7 cellular contexts compared by ENCODE assay signal in the genomic region with DNA sequence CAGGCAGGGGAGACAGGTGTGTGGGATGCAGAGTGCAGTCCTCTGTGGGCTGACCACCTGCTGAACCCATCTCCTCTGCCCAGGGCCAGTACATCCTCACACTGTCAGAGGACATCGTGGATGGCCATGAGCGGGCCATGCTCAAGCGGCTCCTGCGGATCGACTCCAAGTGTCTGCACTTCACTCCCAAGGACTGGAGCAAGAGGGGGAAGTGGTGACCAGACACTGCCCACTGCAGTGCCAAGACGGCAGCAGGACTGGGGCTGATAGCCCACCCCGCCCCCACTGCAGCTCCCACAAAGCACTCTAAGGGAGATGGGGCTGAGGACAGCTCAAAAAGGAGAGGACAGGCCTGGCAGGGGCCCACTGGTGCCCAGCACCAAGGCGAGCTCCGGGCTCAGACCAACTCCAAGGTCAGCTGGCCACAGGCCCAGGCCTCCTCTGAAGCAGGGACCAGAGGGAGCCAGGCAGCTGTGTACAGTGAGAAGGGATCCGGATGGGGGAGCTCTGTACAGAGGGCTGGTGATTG. TPM values are rescaled to one million over a fixed set of nuclear protein-coding genes. Genes with fewer than 3 reads are reported as not detected.
DNase-seq lines count a peak whose midpoint lies in the region; ATAC-seq and TF ChIP-seq lines count a peak whose summit lies in the region.

No MANE protein-coding gene starts in this region.

- H3K9me3 ChIP-seq in T-helper 17 cell (ENCODE audit: control insufficient read depth, low read length, poor library complexity, severe bottlenecking) (no peaks in the 10 kb centered on the region), skeletal muscle tissue (ENCODE audit: control insufficient read depth in 3 of 3, low read length in 3 of 3) (no peaks in the 10 kb centered on the region)

- H3K4me1 Mint-ChIP-seq in T-helper 17 cell: peaks cover 29% of the 10 kb centered on the region

- peak overlapping the region; percentile 93 for H3K4me3 Mint-ChIP-seq in T-helper 17 cell

- no peaks in the 10 kb centered on the region for H3K27me3 Mint-ChIP-seq in T-helper 17 cell

- H3K27ac ChIP-seq in skeletal muscle tissue (ENCODE audit: low read depth, low read length): no peak overlapping the region

- H3K4me3 ChIP-seq in foreskin fibroblast (ENCODE audit: low read depth in 1 of 2, low read length in 2 of 2) (peak overlapping the region; percentile 78 to 86), skeletal muscle tissue (ENCODE audit: low read length in 3 of 3) (peak overlapping the region in 1 of 3 donors; percentile 96)

- peak overlapping the region; percentile 78 for H3K27ac Mint-ChIP-seq in T-helper 17 cell

- peaks cover 8% of the 10 kb centered on the region for H3K36me3 Mint-ChIP-seq in T-helper 17 cell (ENCODE audit: low read depth)

- H3K36me3 ChIP-seq in skeletal muscle tissue (ENCODE audit: control insufficient read depth in 3 of 3, insufficient read depth in 3 of 3, low read length in 3 of 3): peaks cover 50 to 58% (median 52%) of the 10 kb centered on the region in 3 donors

- no peaks in the 10 kb centered on the region for H3K27me3 ChIP-seq in skeletal muscle tissue (ENCODE audit: control insufficient read depth in 3 of 3, insufficient read depth in 3 of 3, low read length in 3 of 3)

- no peak for TF ChIP-seq CTCF in foreskin fibroblast (IDR thresholded peaks at IDR 0.05; ENCODE audit: low read depth, low read length)

- peaks cover 21 to 34% (median 21%) of the 10 kb centered on the region in 3 donors for H3K4me1 ChIP-seq in skeletal muscle tissue (ENCODE audit: control insufficient read depth in 3 of 3, insufficient read depth in 3 of 3, low read length in 3 of 3)

- DNase-seq in HCEC 1CT (peak; percentile 20), T-helper 17 cell (no peak), foreskin fibroblast (peak; percentile 26 to 52), SKM-1 (lab: John Stamatoyannopoulos, UW; ENCODE audit: unreplicated experiment) (no peak)

- ATAC-seq in T-helper 17 cell: no peak
- no peak for ATAC-seq in HG03139 (IDR thresholded peaks at IDR 0.05; ENCODE audit: unreplicated experiment)
- no peak for ATAC-seq in HG03439 (IDR thresholded peaks at IDR 0.05; ENCODE audit: unreplicated experiment)

- H3K9ac ChIP-seq in skeletal muscle tissue (ENCODE audit: low read depth in 1 of 3, low read length in 3 of 3): peak overlapping the region; percentile 7 to 85 (median 57)

RNA-seq across cellular contexts. Expression of a gene that starts 1.6 kb away (rescaled TPM):
- total RNA-seq in T-helper 17 cell (10 to 100 TPM; 30.8 to 34.3 TPM), skeletal muscle tissue (11.0 TPM)

RNA-seq across cellular contexts. Expression of a gene that starts 7.0 kb away (rescaled TPM):
- 100 to 1,000 TPM; 120 to 123 TPM for total RNA-seq in T-helper 17 cell
- 44.9 TPM for total RNA-seq in skeletal muscle tissue

RNA-seq across cellular contexts. Expression of a gene that starts 56.3 kb away (rescaled TPM):
- total RNA-seq in T-helper 17 cell: 100 to 1,000 TPM; 302 to 378 TPM
- 13.0 TPM for total RNA-seq in skeletal muscle tissue

Comparison
In these comparisons a context has a peak if more than half of its experiments do, and no peak if none do; other contexts are left out.
1. DNase-seq: peak in HCEC 1CT (single experiment) and foreskin fibroblast (2 of 2); none in T-helper 17 cell (0 of 3) and SKM-1 (single experiment).
2. RNA of a gene that starts 56.3 kb away (total RNA-seq): 302 to 378 TPM in T-helper 17 cell; 13.0 TPM in skeletal muscle tissue (single experiment); every median in the first group is over 10 times any median in the second.